In the genomic region with DNA sequence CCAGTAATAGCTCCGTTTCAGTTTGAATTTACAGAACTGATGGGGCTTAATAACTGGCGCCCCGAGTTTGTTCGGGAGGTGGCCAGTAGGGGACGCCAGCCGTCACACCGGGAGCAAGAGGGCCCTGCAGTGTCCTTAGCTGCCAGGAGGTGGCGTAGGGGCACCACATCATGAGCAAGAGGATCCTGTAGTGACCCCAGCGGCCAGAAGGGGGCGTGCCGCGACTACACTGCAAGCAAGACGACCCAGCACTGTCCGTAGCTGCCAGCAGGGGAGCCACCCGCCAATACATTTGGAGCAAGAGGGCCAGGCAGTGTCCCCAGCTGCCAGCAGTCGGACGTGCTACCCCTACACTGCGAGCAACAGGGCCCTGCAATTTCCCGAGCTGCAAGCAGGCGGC, we compare ENCODE assay signal across 8 cellular contexts.
DNase-seq lines count a peak whose midpoint lies in the region; ATAC-seq and TF ChIP-seq lines count a peak whose summit lies in the region.

No MANE protein-coding gene starts in this region.

- no peak overlapping the region for H3K4me2 ChIP-seq in Loucy (ENCODE audit: low read depth, low read length, poor library complexity, severe bottlenecking)

- no peaks in the 10 kb centered on the region for H3K79me2 ChIP-seq in Loucy (ENCODE audit: insufficient read depth, low read length)

- H3K4me1 ChIP-seq in Loucy (ENCODE audit: insufficient read depth, low read length, poor library complexity, severe bottlenecking): no peaks in the 10 kb centered on the region
- H3K4me1 ChIP-seq in left ventricle myocardium inferior: no peaks in the 10 kb centered on the region

- no peak for DNase-seq in CD14-positive monocyte (ENCODE audit: low spot score)
- DNase-seq in activated T-helper 2 cell treated with anti-CD3 and anti-CD28 coated beads, Interferon-gamma antibody, Interleukin-2, Interleukin-4, amounts not matched to agents 10 μg/mL and 5 μg/mL and 100 μg/mL, durations not matched to agents 14 hours and 24 hours and 36 hours (ENCODE audit: low spot score): peak; percentile 42
- peak; percentile 76 for DNase-seq in left ventricle myocardium inferior
- DNase-seq in stimulated activated CD4-positive, alpha-beta T cell treated with anti-CD3 and anti-CD28 coated beads, Interleukin-2, amount 100 ng/mL, for 4 hours (ENCODE audit: low read depth): peak; percentile 1
- no peak for DNase-seq in midbrain (lab: John Stamatoyannopoulos, UW)
- DNase-seq in DMS153 treated with DMSO at 0.1 percent for 48 hours (lab: John Stamatoyannopoulos, UW; ENCODE audit: unreplicated experiment): no peak

- no peaks in the 10 kb centered on the region for H3K9me2 ChIP-seq in Loucy (replicated peaks; ENCODE audit: low read depth, low read length)

- H3K27ac Mint-ChIP-seq in CD14-positive monocyte: no peak overlapping the region
- no peak overlapping the region for H3K27ac Mint-ChIP-seq in activated T-helper 2 cell treated with anti-CD3 and anti-CD28 coated beads, Interferon-gamma antibody, Interleukin-2, Interleukin-4, amounts not matched to agents 10 μg/mL and 5 μg/mL and 100 μg/mL, durations not matched to agents 14 hours and 24 hours and 36 hours

- peak overlapping the region; percentile 58 for H3K27ac ChIP-seq in left ventricle myocardium inferior (replicated peaks)

- no peaks in the 10 kb centered on the region for H3F3A ChIP-seq in Loucy (ENCODE audit: low read depth)

- no peak overlapping the region for H3K4me3 Mint-ChIP-seq in CD14-positive monocyte
- H3K4me3 Mint-ChIP-seq in activated T-helper 2 cell treated with anti-CD3 and anti-CD28 coated beads, Interferon-gamma antibody, Interleukin-2, Interleukin-4, amounts not matched to agents 10 μg/mL and 5 μg/mL and 100 μg/mL, durations not matched to agents 14 hours and 24 hours and 36 hours (ENCODE audit: low read depth): no peak overlapping the region

- ATAC-seq in HG02798 (IDR thresholded peaks at IDR 0.05; ENCODE audit: poor library complexity, unreplicated experiment): no peak

- intact Hi-C loops in CD14-positive monocyte (cut with micrococcal nuclease): no loop called here
- intact Hi-C loops in activated T-helper 2 cell treated with anti-CD3 and anti-CD28 coated beads, Interferon-gamma antibody, Interleukin-2, Interleukin-4, amounts not matched to agents 10 μg/mL and 5 μg/mL and 100 μg/mL, durations not matched to agents 14 hours and 24 hours and 36 hours (cut with micrococcal nuclease): no loop called here
- intact Hi-C loops in left ventricle myocardium inferior (cut with micrococcal nuclease): no loop called here

- no peaks in the 10 kb centered on the region for H3K27me3 ChIP-seq in Loucy (ENCODE audit: insufficient read depth, low read length, poor library complexity, severe bottlenecking)
- no peaks in the 10 kb centered on the region for H3K27me3 ChIP-seq in left ventricle myocardium inferior (ENCODE audit: low read depth)

- TF ChIP-seq CTCF in CD14-positive monocyte (IDR thresholded peaks at IDR 0.05) (peak; percentile 50), Loucy (conservative IDR thresholded peaks at IDR 0.05; ENCODE audit: low read length) (peak; percentile 93), left ventricle myocardium inferior (IDR thresholded peaks at IDR 0.05; ENCODE audit: borderline replicate concordance) (peak; percentile 70)

- H3K9me3 ChIP-seq in Loucy (ENCODE audit: insufficient read depth, low read depth, low read length) (peaks cover 27% of the 10 kb centered on the region; the same call in 1 of the 2 replicates), left ventricle myocardium inferior (replicated peaks) (no peaks in the 10 kb centered on the region)

- H4K20me1 ChIP-seq in Loucy (ENCODE audit: insufficient read depth, low read length, poor library complexity, severe bottlenecking): no peaks in the 10 kb centered on the region

- H3K4me3 ChIP-seq in Loucy (ENCODE audit: low read length, poor library complexity, severe bottlenecking) (no peak overlapping the region), left ventricle myocardium inferior (peak overlapping the region; percentile 42)

- peaks cover 0 to 10% (median 3%) of the 10 kb centered on the region in 7 donors for H3K9me3 Mint-ChIP-seq in CD14-positive monocyte
- H3K9me3 Mint-ChIP-seq in activated T-helper 2 cell treated with anti-CD3 and anti-CD28 coated beads, Interferon-gamma antibody, Interleukin-2, Interleukin-4, amounts not matched to agents 10 μg/mL and 5 μg/mL and 100 μg/mL, durations not matched to agents 14 hours and 24 hours and 36 hours: no peaks in the 10 kb centered on the region

- H3K36me3 ChIP-seq in Loucy (ENCODE audit: insufficient read depth, low read length) (no peaks in the 10 kb centered on the region), left ventricle myocardium inferior (no peaks in the 10 kb centered on the region)

- no peaks in the 10 kb centered on the region for H3K4me1 Mint-ChIP-seq in CD14-positive monocyte
- H3K4me1 Mint-ChIP-seq in activated T-helper 2 cell treated with anti-CD3 and anti-CD28 coated beads, Interferon-gamma antibody, Interleukin-2, Interleukin-4, amounts not matched to agents 10 μg/mL and 5 μg/mL and 100 μg/mL, durations not matched to agents 14 hours and 24 hours and 36 hours (ENCODE audit: low read depth): no peaks in the 10 kb centered on the region

- H3K9ac ChIP-seq in Loucy (ENCODE audit: low read depth, low read length, poor library complexity, severe bottlenecking): no peak overlapping the region

- no peaks in the 10 kb centered on the region for H3K36me3 Mint-ChIP-seq in CD14-positive monocyte
- no peaks in the 10 kb centered on the region for H3K36me3 Mint-ChIP-seq in activated T-helper 2 cell treated with anti-CD3 and anti-CD28 coated beads, Interferon-gamma antibody, Interleukin-2, Interleukin-4, amounts not matched to agents 10 μg/mL and 5 μg/mL and 100 μg/mL, durations not matched to agents 14 hours and 24 hours and 36 hours (ENCODE audit: low read depth)

- no peak overlapping the region for H2AFZ ChIP-seq in Loucy (ENCODE audit: low read length)

- peaks cover 0 to 2% (median 1%) of the 10 kb centered on the region in 3 donors for H3K27me3 Mint-ChIP-seq in CD14-positive monocyte (ENCODE audit: low read depth in 3 of 3)
- H3K27me3 Mint-ChIP-seq in activated T-helper 2 cell treated with anti-CD3 and anti-CD28 coated beads, Interferon-gamma antibody, Interleukin-2, Interleukin-4, amounts not matched to agents 10 μg/mL and 5 μg/mL and 100 μg/mL, durations not matched to agents 14 hours and 24 hours and 36 hours (ENCODE audit: low read depth): no peaks in the 10 kb centered on the region

Comparison
In these comparisons a context has a peak if more than half of its experiments do, and no peak if none do; other contexts are left out.
1. DNase-seq: peak in activated T-helper 2 cell treated with anti-CD3 and anti-CD28 coated beads, Interferon-gamma antibody, Interleukin-2, Interleukin-4, amounts not matched to agents 10 μg/mL and 5 μg/mL and 100 μg/mL, durations not matched to agents 14 hours and 24 hours and 36 hours (single experiment), left ventricle myocardium inferior (single experiment) and stimulated activated CD4-positive, alpha-beta T cell treated with anti-CD3 and anti-CD28 coated beads, Interleukin-2, amount 100 ng/mL, for 4 hours (single experiment); none in CD14-positive monocyte (single experiment), midbrain (single experiment) and DMS153 treated with DMSO at 0.1 percent for 48 hours (single experiment).
2. Peak in every context shown above with its lines, with median percentiles within 50 percentile points of each other: CTCF ChIP-seq.